Comparison of ENCODE assay signal across 7 cellular contexts in the genomic region with DNA sequence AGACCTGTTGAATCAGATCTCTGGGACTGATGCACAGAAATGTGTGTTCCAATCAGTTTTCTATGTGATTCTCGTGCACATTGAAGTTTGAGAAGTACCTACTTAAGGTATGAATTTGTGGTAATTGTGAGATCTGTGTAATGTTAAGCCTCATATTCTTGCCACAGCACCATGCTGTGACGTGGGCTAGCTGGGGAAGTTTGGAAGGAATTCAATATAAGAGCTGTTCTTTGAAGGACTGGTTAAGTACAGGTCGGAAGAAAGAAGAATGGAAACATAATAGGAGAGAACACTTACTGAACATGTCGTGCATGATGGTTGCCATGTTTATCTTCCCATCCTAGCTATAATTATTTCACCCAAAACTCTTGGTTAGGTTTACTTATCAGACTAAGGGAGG.
"Had no signal": no experiment of that assay in that cellular context is flagged by ENCODE, and none has a peak within 500 bp of the region (broad histone marks: within the 10 kb centered on the region; RNA-seq: fewer than 3 reads in every experiment).

No MANE protein-coding gene starts in this region.

- H3K27ac ChIP-seq: GM23248 had no signal

- H3K4me1 ChIP-seq: HAP-1 had no signal

- H3K36me3 ChIP-seq: HAP-1 had no signal

- DNase-seq: GM23248, GOT3, H7, IMR-90, KG1 had no signal

- H3K9me3 ChIP-seq: HAP-1 had no signal

- H3K4me3 ChIP-seq: GM23248, HAP-1, K562 had no signal

- ATAC-seq: K562 had no signal
